Comparison of ENCODE assay signal across 11 cellular contexts in genomic region chr17:44546711-44547606, GRCh38. TPM values are rescaled to one million over a fixed set of nuclear protein-coding genes. Genes with fewer than 3 reads are reported as not detected.
A peak's percentile ranks its signal among the peaks of the same experiment; 100 is the strongest.
DNase-seq lines count a peak whose midpoint lies in the region; ATAC-seq and TF ChIP-seq lines count a peak whose summit lies in the region.
"Had no signal": no experiment of that assay in that cellular context is flagged by ENCODE, and none has a peak within 500 bp of the region (broad histone marks: within the 10 kb centered on the region; RNA-seq: fewer than 3 reads in every experiment).

No MANE protein-coding gene starts in this region.

- H3K4me3 ChIP-seq in AG10803 (ENCODE audit: low read length), result no peak overlapping the region
- H3K4me3 ChIP-seq in Loucy (ENCODE audit: low read length, poor library complexity, severe bottlenecking), result peak overlapping the region; percentile 6
- H3K4me3 ChIP-seq in cardiac fibroblast (replicated peaks in 1 of 2; ENCODE audit: low read depth in 2 of 2, low read length in 2 of 2), result no peak overlapping the region
- H3K4me3 ChIP-seq: cardiac muscle cell, HAP-1 had no signal

- H3K27me3 ChIP-seq in Loucy (ENCODE audit: insufficient read depth, low read length, poor library complexity, severe bottlenecking), result no peaks in the 10 kb centered on the region
- H3K27me3 ChIP-seq: cardiac muscle cell had no signal

- no peak overlapping the region for H3K4me3 Mint-ChIP-seq in mesothelial cell of epicardium
- H3K4me3 Mint-ChIP-seq: CD4-positive, CD25-positive, alpha-beta regulatory T cell had no signal

- H3K79me2 ChIP-seq in Loucy (ENCODE audit: insufficient read depth, low read length), result no peaks in the 10 kb centered on the region

- peaks cover 46% of the 10 kb centered on the region for H3K4me1 ChIP-seq in Loucy (ENCODE audit: insufficient read depth, low read length, poor library complexity, severe bottlenecking)
- H3K4me1 ChIP-seq: HAP-1 had no signal

- no peaks in the 10 kb centered on the region for H3K9me3 Mint-ChIP-seq in mesothelial cell of epicardium

- no peak for ATAC-seq in GM19351 (IDR thresholded peaks at IDR 0.05; ENCODE audit: unreplicated experiment)
- no peak for ATAC-seq in GM21737 (IDR thresholded peaks at IDR 0.05; ENCODE audit: unreplicated experiment)

- H3K27ac Mint-ChIP-seq in mesothelial cell of epicardium, result peak overlapping the region; percentile 91
- H3K27ac Mint-ChIP-seq: CD4-positive, CD25-positive, alpha-beta regulatory T cell had no signal

- H3K4me2 ChIP-seq in Loucy (ENCODE audit: low read depth, low read length, poor library complexity, severe bottlenecking), result peak overlapping the region; percentile 38

- H3K9me3 ChIP-seq in Loucy (ENCODE audit: insufficient read depth, low read depth, low read length), result no peaks in the 10 kb centered on the region
- H3K9me3 ChIP-seq: HAP-1 had no signal

- H3K36me3 ChIP-seq in Loucy (ENCODE audit: insufficient read depth, low read length), result no peaks in the 10 kb centered on the region
- H3K36me3 ChIP-seq: cardiac muscle cell, HAP-1 had no signal

- H2AFZ ChIP-seq in Loucy (ENCODE audit: low read length), result peak overlapping the region; percentile 88

- DNase-seq in AG10803 (ENCODE audit: low read depth) (peak; percentile 53), cardiac fibroblast (ENCODE audit: low read depth in 2 of 2) (peak; percentile 66 to 77), mesothelial cell of epicardium (ENCODE audit: low spot score in 2 of 2, unreplicated experiment in 2 of 2) (no peak), HT-29 (ENCODE audit: low spot score) (no peak), GM19238 (ENCODE audit: insufficient read length, low spot score) (no peak)
- DNase-seq: CD4-positive, CD25-positive, alpha-beta regulatory T cell had no signal

- no peaks in the 10 kb centered on the region for H4K20me1 ChIP-seq in Loucy (ENCODE audit: insufficient read depth, low read length, poor library complexity, severe bottlenecking)

- H3K9ac ChIP-seq in Loucy (ENCODE audit: low read depth, low read length, poor library complexity, severe bottlenecking), result peak overlapping the region; percentile 35

- H3K9me2 ChIP-seq in Loucy (replicated peaks; ENCODE audit: low read depth, low read length), result no peaks in the 10 kb centered on the region

- H3F3A ChIP-seq in Loucy (ENCODE audit: low read depth), result no peaks in the 10 kb centered on the region

- no peaks in the 10 kb centered on the region for H3K36me3 Mint-ChIP-seq in mesothelial cell of epicardium
- H3K36me3 Mint-ChIP-seq: CD4-positive, CD25-positive, alpha-beta regulatory T cell had no signal

- H3K4me1 Mint-ChIP-seq in mesothelial cell of epicardium, result peaks cover 73% of the 10 kb centered on the region
- H3K4me1 Mint-ChIP-seq: CD4-positive, CD25-positive, alpha-beta regulatory T cell had no signal

- TF ChIP-seq CTCF in AG10803 (conservative IDR thresholded peaks at IDR 0.05; ENCODE audit: low read length) (no peak), Loucy (conservative IDR thresholded peaks at IDR 0.05; ENCODE audit: low read length) (no peak), cardiac fibroblast (IDR thresholded peaks at IDR 0.05; ENCODE audit: low read depth, low read length) (no peak), mesothelial cell of epicardium (IDR thresholded peaks at IDR 0.05; ENCODE audit: unreplicated experiment) (no peak)

- no peaks in the 10 kb centered on the region for H3K27me3 Mint-ChIP-seq in mesothelial cell of epicardium (ENCODE audit: low read depth)

RNA-seq across cellular contexts. Expression of gene FZD2, which starts 10.3 kb away (rescaled TPM):
- total RNA-seq in mesothelial cell of epicardium, result 82.1 to 88.3 TPM (median 84.4 TPM) in 3 replicates
- 0.47 and 1.0 TPM in 2 replicates for total RNA-seq in HT-29 (2014; rRNA removed; shearing (Covaris generic))
- total RNA-seq: CD4-positive, CD25-positive, alpha-beta regulatory T cell had no signal

RNA-seq across cellular contexts. Expression of gene GPATCH8, which starts 43.8 kb away (rescaled TPM):
- 75.6 to 77.1 TPM (median 76.3 TPM) in 3 replicates for total RNA-seq in mesothelial cell of epicardium
- total RNA-seq in HT-29 (2014; rRNA removed; shearing (Covaris generic)), result 13.1 and 13.9 TPM in 2 replicates

Comparison
In these comparisons a context has a peak if more than half of its experiments do, and no peak if none do; other contexts are left out.
1. DNase-seq: peak in AG10803 (single experiment) and cardiac fibroblast (2 of 2); none in mesothelial cell of epicardium (0 of 2), HT-29 (single experiment) and GM19238 (single experiment).
2. RNA of gene FZD2, which starts 10.3 kb away (total RNA-seq): 82.1 to 88.3 TPM in mesothelial cell of epicardium; 0.47 to 1.0 TPM in HT-29; every median in the first group is over 10 times any median in the second.